In genomic region chr11:77642228-77642627, GRCh38 we compare ENCODE assay signal across 18 cellular contexts. TPM values are rescaled to one million over a fixed set of nuclear protein-coding genes. Genes with fewer than 3 reads are reported as not detected.
DNase-seq lines count a peak whose midpoint lies in the region; ATAC-seq, FAIRE-seq and TF ChIP-seq lines count a peak whose summit lies in the region.
"Had no signal": no experiment of that assay in that cellular context is flagged by ENCODE, and none has a peak within 500 bp of the region (broad histone marks: within the 10 kb centered on the region; RNA-seq: fewer than 3 reads in every experiment).

No MANE protein-coding gene starts in this region.

- TF ChIP-seq RAD21 in SK-N-SH (IDR thresholded peaks at IDR 0.05; ENCODE audit: low read length) (no peak), GM12878 (IDR thresholded peaks at IDR 0.05; ENCODE audit: insufficient read depth, low read depth, low read length) (no peak)

- H3K9me3 ChIP-seq in SK-N-SH (no peaks in the 10 kb centered on the region), GM12878 (replicated peaks; ENCODE audit: control insufficient read depth, insufficient read depth, low read length) (peaks cover 1% of the 10 kb centered on the region; the same call in 2 of the 3 replicates), right lobe of liver (no peaks in the 10 kb centered on the region)
- H3K9me3 ChIP-seq: SJCRH30 had no signal

- ATAC-seq in SK-N-SH treated with all-trans-retinoic acid at 6 μM for 48 hours: no peak
- no peak for ATAC-seq in GM12878
- peak; percentile 66 to 70 (median 70) for ATAC-seq in right lobe of liver
- no peak for ATAC-seq in sciatic nerve

- H3K4me2 ChIP-seq in SK-N-SH (no peak overlapping the region), GM12878 (ENCODE audit: control insufficient read depth, insufficient read depth) (no peak overlapping the region)

- FAIRE-seq in GM12878 (lab: Jason Lieb, UNC): no peak
- FAIRE-seq: G401.6 had no signal

- POLR2A ChIA-PET in SK-N-SH (lab: Yijun Ruan, JAX): no interaction called here
- POLR2A ChIA-PET in GM12878 (lab: Charles Lee): no interaction called here

- TF ChIP-seq EP300 in SK-N-SH (IDR thresholded peaks at IDR 0.05; ENCODE audit: borderline replicate concordance in 1 of 2, low read depth in 1 of 2, low read length in 1 of 2): no peak
- TF ChIP-seq EP300 in GM12878 (IDR thresholded peaks at IDR 0.05; ENCODE audit: borderline replicate concordance in 1 of 2, control insufficient read depth in 1 of 2, low read depth in 2 of 2, low read length in 2 of 2): no peak

- H4K20me1 ChIP-seq in SK-N-SH (ENCODE audit: insufficient read depth) (no peaks in the 10 kb centered on the region), GM12878 (ENCODE audit: control insufficient read depth, insufficient read depth) (no peaks in the 10 kb centered on the region)

- H3K27ac ChIP-seq in SK-N-SH (ENCODE audit: low read depth in 2 of 2, low read length in 1 of 2) (no peak overlapping the region), GM12878 (ENCODE audit: control insufficient read depth, insufficient read depth) (no peak overlapping the region), right lobe of liver (peak overlapping the region; percentile 3 to 64 (median 54))
- H3K27ac ChIP-seq: 22Rv1, SJCRH30 had no signal

- in situ Hi-C loops in GM12878 (cut with MboI): no loop called here

- peak overlapping the region; percentile 24; the same call in 1 of the 2 replicates for H2AFZ ChIP-seq in SK-N-SH (ENCODE audit: low read depth)
- peak overlapping the region; percentile 39; the same call in 1 of the 2 replicates for H2AFZ ChIP-seq in GM12878 (ENCODE audit: control insufficient read depth, low read depth, low read length)

- intact Hi-C loops in GM12878 (cut with micrococcal nuclease; ENCODE audit: unreplicated experiment) (no loop called here), right lobe of liver (cut with DNase I) (no loop called here), sciatic nerve (cut with DNase I) (no loop called here)

- RAD21 ChIA-PET in GM12878 (lab: Charles Lee; ENCODE audit: unreplicated experiment): no interaction called here

- H3K27me3 ChIP-seq in SK-N-SH (ENCODE audit: insufficient read depth) (no peaks in the 10 kb centered on the region), GM12878 (replicated peaks in 1 of 2; ENCODE audit: control insufficient read depth in 2 of 2, insufficient read depth in 2 of 2, low read length in 1 of 2) (no peaks in the 10 kb centered on the region), right lobe of liver (no peaks in the 10 kb centered on the region)
- H3K27me3 ChIP-seq: SJCRH30 had no signal

- no TSS peak for BruUV-seq in GM12878 (replicated peaks; lab: Mats Ljungman, UMichigan)

- no peak for TF ChIP-seq POLR2A in GM12878 (IDR thresholded peaks at IDR 0.05; ENCODE audit: low read depth, low read length)
- TF ChIP-seq POLR2A in right lobe of liver (IDR thresholded peaks at IDR 0.05): no peak

- no peaks in the 10 kb centered on the region for H3F3A ChIP-seq in SK-N-SH (replicated peaks; ENCODE audit: insufficient read depth)

- H3K4me3 ChIP-seq in SK-N-SH (ENCODE audit: low read depth in 2 of 2, low read length in 1 of 2) (no peak overlapping the region), GM12878 (no peak overlapping the region), right lobe of liver (no peak overlapping the region)
- H3K4me3 ChIP-seq: SJCRH30 had no signal

- SMC1A ChIA-PET in GM12878 (lab: Charles Lee; ENCODE audit: uncharacterized antibody, unreplicated experiment): interaction anchor here (0.6 to 1.2 kb wide), 3 partner anchors 58 to 403 kb away, joined by 3 read pairs; no protein-coding TSS in a partner anchor

- H3K9me2 ChIP-seq in SK-N-SH: no peaks in the 10 kb centered on the region

- WGBS in SK-N-SH (ENCODE audit: low lambda C conversion rate): 53% methylated on average over 2 of the region's 2 CpGs
- WGBS in GM12878 (ENCODE audit: insufficient coverage, insufficient replicate concordance, low lambda C conversion rate, missing lambda C conversion rate): 94% methylated on average over 2 of the region's 2 CpGs
- 48% methylated on average over 2 of the region's 2 CpGs for WGBS in right lobe of liver (ENCODE audit: insufficient coverage, low coverage, low lambda C conversion rate, missing lambda C conversion rate)

- H3K9ac ChIP-seq in SK-N-SH (no peak overlapping the region), GM12878 (ENCODE audit: control insufficient read depth, insufficient read depth, low read length) (no peak overlapping the region)

- H3K4me1 ChIP-seq in SK-N-SH (ENCODE audit: control insufficient read depth in 1 of 2, insufficient read depth in 2 of 2, low read depth in 1 of 2, low read length in 1 of 2) (peaks cover 3 to 7% of the 10 kb centered on the region in 2 experiments; a peak in 2 of 4 replicates), GM12878 (ENCODE audit: control insufficient read depth, insufficient read depth, low read length) (peaks cover 5% of the 10 kb centered on the region), right lobe of liver (peaks cover 0 to 29% (median 6%) of the 10 kb centered on the region in 4 donors)

- peaks cover 4% of the 10 kb centered on the region for H3K79me2 ChIP-seq in SK-N-SH (ENCODE audit: insufficient read depth)
- peaks cover 7% of the 10 kb centered on the region for H3K79me2 ChIP-seq in GM12878 (ENCODE audit: control insufficient read depth, insufficient read depth, low read length)

- H3K36me3 ChIP-seq in SK-N-SH (replicated peaks in 1 of 2; ENCODE audit: control insufficient read depth in 1 of 2, insufficient read depth in 2 of 2, low read length in 1 of 2) (no peaks in the 10 kb centered on the region), GM12878 (ENCODE audit: control insufficient read depth in 2 of 2, insufficient read depth in 2 of 2, low read length in 1 of 2) (no peaks in the 10 kb centered on the region), right lobe of liver (no peaks in the 10 kb centered on the region)
- H3K36me3 ChIP-seq: SJCRH30 had no signal

- DNase-seq in SK-N-SH (no peak), GM12878 (ENCODE audit: low read depth, low spot score) (no peak), right lobe of liver (peak in 1 of 3 donors; percentile 65), sciatic nerve (ENCODE audit: low spot score) (no peak), HK-2 (ENCODE audit: unreplicated experiment) (no peak), T-helper 2 cell (no peak), DMS53 treated with DMSO at 0.1 percent for 48 hours (lab: John Stamatoyannopoulos, UW; ENCODE audit: unreplicated experiment) (no peak)
- DNase-seq: H9, MV-4-11, NCI-H1417, NCI-H187, NCI-H2227 treated with DMSO at 0.1 percent for 48 hours, NCI-H510A treated with DMSO at 0.1 percent for 48 hours, NCI-H774, SJCRH30 had no signal

- CTCF ChIA-PET in SK-N-SH (lab: Yijun Ruan, JAX) (interaction anchor here (1.0 kb wide), 1 partner anchor 23 kb away, joined by 3 read pairs; no protein-coding TSS in a partner anchor), GM12878 (lab: Yijun Ruan, JAX) (no interaction called here)

- TF ChIP-seq CTCF in SK-N-SH (IDR thresholded peaks at IDR 0.05) (no peak), GM12878 (IDR thresholded peaks at IDR 0.05 in 2 of 3, conservative IDR thresholded peaks at IDR 0.05 in 1 of 3; ENCODE audit: control insufficient read depth in 2 of 3, extremely low read depth in 1 of 3, insufficient read depth in 1 of 3, low read depth in 3 of 3, low read length in 3 of 3) (no peak), right lobe of liver (IDR thresholded peaks at IDR 0.05) (no peak)

RNA-seq across cellular contexts. Expression of gene CLNS1A, which starts 4.6 kb away (rescaled TPM):
- polyA plus RNA-seq in SK-N-SH (2012; rRNA removed) (124 and 141 TPM in 2 replicates), GM12878 (2011; rRNA removed) (226 and 305 TPM in 2 replicates), GM12878 (2014; fragmentation: Illumina TruSeq; extraction: Trizol) (230 and 317 TPM in 2 replicates), GM12878 (2014; fragmentation: Nextera tagmentation; extraction: Ambion mirVana) (10 to 100 TPM; 74.1 to 99.7 TPM), GM12878 (2014; rRNA removed) (199 and 247 TPM in 2 replicates), GM12878 (2016; fragmentation: Nextera tagmentation; extraction: Ambion mirVana) (100 to 1,000 TPM; 129 to 152 TPM)
- polyA plus RNA-seq in SK-N-SH (2012; cell fraction: cytosol; rRNA removed): 179 and 232 TPM in 2 replicates
- polyA plus RNA-seq in SK-N-SH (2012; cell fraction: nucleus; rRNA removed): 50.8 and 102 TPM in 2 replicates
- 202 and 227 TPM in 2 replicates for total RNA-seq in GM12878 (2013; cell fraction: nucleolus; rRNA removed)
- total RNA-seq in GM12878 (2014; rRNA removed) (183 and 236 TPM in 2 replicates), GM12878 (2014; rRNA removed; fragmentation: Illumina TruSeq; extraction: Trizol) (191 and 204 TPM in 2 replicates), GM12878 (2021) (118 and 119 TPM in 2 replicates), right lobe of liver (10 to 100 TPM; 41.2 to 86.8 (median 64.1) TPM), sciatic nerve (111 TPM)
- polyA plus RNA-seq in GM12878 (2011; ENCODE audit: low read depth): 106 TPM
- 110 and 113 TPM in 2 replicates for polyA plus RNA-seq in GM12878 (2011; cell fraction: cytosol; rRNA removed)
- polyA plus RNA-seq in GM12878 (2011; cell fraction: nucleus; rRNA removed): 92.1 and 95.5 TPM in 2 replicates
- polyA plus RNA-seq in GM12878 (2012): 132 and 148 TPM in 2 replicates
- 105 and 186 TPM in 2 replicates for polyA minus RNA-seq in GM12878 (2011; rRNA and poly(A)+ RNA removed)
- 42.5 and 51.0 TPM in 2 replicates for polyA minus RNA-seq in GM12878 (2011; cell fraction: cytosol; rRNA and poly(A)+ RNA removed)
- 38.2 and 48.4 TPM in 2 replicates for polyA minus RNA-seq in GM12878 (2011; cell fraction: nucleus; rRNA and poly(A)+ RNA removed)

RNA-seq across cellular contexts. Expression of gene AQP11, which starts 52.5 kb away (rescaled TPM):
- polyA plus RNA-seq in SK-N-SH (2012; rRNA removed): 1.8 and 1.9 TPM in 2 replicates
- 1.2 and 1.8 TPM in 2 replicates for polyA plus RNA-seq in SK-N-SH (2012; cell fraction: cytosol; rRNA removed)
- 5.1 and 7.0 TPM in 2 replicates for polyA plus RNA-seq in SK-N-SH (2012; cell fraction: nucleus; rRNA removed)
- total RNA-seq in GM12878 (2013; cell fraction: nucleolus; rRNA removed): 0.96 and 1.4 TPM in 2 replicates
- total RNA-seq in GM12878 (2014; rRNA removed): 0.49 and 0.62 TPM in 2 replicates
- total RNA-seq in GM12878 (2014; rRNA removed; fragmentation: Illumina TruSeq; extraction: Trizol): 0.18 and 0.23 TPM in 2 replicates
- 0.56 and 0.64 TPM in 2 replicates for total RNA-seq in GM12878 (2021)
- polyA plus RNA-seq in GM12878 (2011; ENCODE audit: low read depth): 0.50 TPM
- 0.14 and 0.20 TPM in 2 replicates for polyA plus RNA-seq in GM12878 (2011; rRNA removed)
- polyA plus RNA-seq in GM12878 (2011; cell fraction: cytosol; rRNA removed): 0.10 and 0.38 TPM in 2 replicates
- 1.6 and 2.1 TPM in 2 replicates for polyA plus RNA-seq in GM12878 (2011; cell fraction: nucleus; rRNA removed)
- polyA plus RNA-seq in GM12878 (2012): 1.1 and 1.6 TPM in 2 replicates
- polyA plus RNA-seq in GM12878 (2014; fragmentation: Illumina TruSeq; extraction: Trizol): 0.16 and 0.17 TPM in 2 replicates
- polyA plus RNA-seq in GM12878 (2014; fragmentation: Nextera tagmentation; extraction: Ambion mirVana): under 1 TPM; 0.46 to 0.52 TPM
- polyA plus RNA-seq in GM12878 (2014; rRNA removed): 0.23 and 0.63 TPM in 2 replicates
- polyA plus RNA-seq in GM12878 (2016; fragmentation: Nextera tagmentation; extraction: Ambion mirVana): 1 to 10 TPM; 1.7 to 2.1 TPM
- polyA minus RNA-seq in GM12878 (2011; rRNA and poly(A)+ RNA removed): 0.21 TPM in 1 of 2 replicates, not detected in the other
- not detected in 2 replicates for polyA minus RNA-seq in GM12878 (2011; cell fraction: cytosol; rRNA and poly(A)+ RNA removed)
- polyA minus RNA-seq in GM12878 (2011; cell fraction: nucleus; rRNA and poly(A)+ RNA removed): 0.24 and 0.77 TPM in 2 replicates
- 10 to 100 TPM in 1 of 6 experiments, 1 to 10 TPM in 5; 3.9 to 11.9 (median 6.5) TPM for total RNA-seq in right lobe of liver
- total RNA-seq in sciatic nerve: 1.4 TPM

Comparison
In these comparisons a context has a peak if more than half of its experiments do, and no peak if none do; other contexts are left out.
1. H3K27ac ChIP-seq: peak in right lobe of liver (3 of 3); none in SK-N-SH (0 of 2) and GM12878 (single experiment).
2. ATAC-seq: peak in right lobe of liver (4 of 4); none in SK-N-SH treated with all-trans-retinoic acid at 6 μM for 48 hours (single experiment), GM12878 (single experiment) and sciatic nerve (single experiment).